ENCODE assay signal across 1 cellular context in genomic region chr9:134332841-134333233, GRCh38.
TF ChIP-seq lines count a peak whose summit lies in the region.

No MANE protein-coding gene starts in this region.

TF ChIP-seq in HepG2, 621 proteins besides CTCF, POLR2A, EP300 and RAD21:
- TF ChIP-seq ZBTB7A (CRISPR knock-in tag; IDR thresholded peaks at IDR 0.05), result 0 out of 2 replicates have a peak, but pooled peaks have one; percentile 30
- no peak for TF ChIP-seq GMEB1 (CRISPR knock-in tag; IDR thresholded peaks at IDR 0.05; ENCODE audit: borderline replicate concordance)
- no peak for TF ChIP-seq ZNF317 (CRISPR knock-in tag; IDR thresholded peaks at IDR 0.05)
- TF ChIP-seq GPN1 (CRISPR knock-in tag; IDR thresholded peaks at IDR 0.05; ENCODE audit: borderline replicate concordance), result no peak
- TF ChIP-seq DDIT3 (CRISPR knock-in tag; IDR thresholded peaks at IDR 0.05), result no peak
